Comparison of ENCODE assay signal across 10 cellular contexts in genomic region chr19:8525401-8525684, GRCh38. TPM values are rescaled to one million over a fixed set of nuclear protein-coding genes. Genes with fewer than 3 reads are reported as not detected.
DNase-seq lines count a peak whose midpoint lies in the region; ATAC-seq, FAIRE-seq and TF ChIP-seq lines count a peak whose summit lies in the region.
"Had no signal": no experiment of that assay in that cellular context is flagged by ENCODE, and none has a peak within 500 bp of the region (broad histone marks: within the 10 kb centered on the region; RNA-seq: fewer than 3 reads in every experiment).

No MANE protein-coding gene starts in this region.

- no peaks in the 10 kb centered on the region for H4K20me1 ChIP-seq in neural cell (ENCODE audit: insufficient read depth)

- no peak for TF ChIP-seq CTCF in A549 (IDR thresholded peaks at IDR 0.05)
- TF ChIP-seq CTCF in NB4 (IDR thresholded peaks at IDR 0.05; ENCODE audit: low read depth, low read length), result peak; percentile 56
- peak; percentile 74 for TF ChIP-seq CTCF in neural cell (IDR thresholded peaks at IDR 0.05; ENCODE audit: poor library complexity, severe bottlenecking)

- FAIRE-seq in A549 (lab: Jason Lieb, UNC), result no peak

- H3F3A ChIP-seq in neural cell (ENCODE audit: insufficient read depth, low read length, poor library complexity, severe bottlenecking), result no peaks in the 10 kb centered on the region

- no peak for TF ChIP-seq EP300 in A549 (IDR thresholded peaks at IDR 0.05)
- TF ChIP-seq EP300 in neural cell (conservative IDR thresholded peaks at IDR 0.05; ENCODE audit: poor library complexity, severe bottlenecking), result peak; percentile 41

- H3K36me3 ChIP-seq in neural cell (ENCODE audit: insufficient read depth, low read length), result no peaks in the 10 kb centered on the region

- peak; percentile 83 to 84 for ATAC-seq in A549
- no peak for ATAC-seq in GM18861 (IDR thresholded peaks at IDR 0.05; ENCODE audit: unreplicated experiment)
- no peak for ATAC-seq in GM19395 (IDR thresholded peaks at IDR 0.05; ENCODE audit: unreplicated experiment)
- ATAC-seq in HG03469 (IDR thresholded peaks at IDR 0.05; ENCODE audit: unreplicated experiment), result no peak
- no peak for ATAC-seq in stimulated activated naive CD8-positive, alpha-beta T cell treated with anti-CD3 and anti-CD28 coated beads, Interleukin-15, Interleukin-2, amounts not matched to agents 100 U/mL and 50 U/mL, for 24 hours

- no peaks in the 10 kb centered on the region for H3K27me3 ChIP-seq in neural cell (ENCODE audit: insufficient read depth, low read depth, low read length)

- DNase-seq in A549 (ENCODE audit: low read depth in 1 of 2, low spot score in 1 of 2) (no peak), NB4 (ENCODE audit: low read depth) (no peak), epithelial cell of prostate (ENCODE audit: low read depth, low spot score) (no peak)
- DNase-seq in stimulated activated naive CD8-positive, alpha-beta T cell treated with anti-CD3 and anti-CD28 coated beads, Interleukin-15, Interleukin-2, amounts not matched to agents 100 U/mL and 50 U/mL, for 24 hours, result no peak
- DNase-seq: activated CD4-positive, alpha-beta T cell treated with anti-CD3 and anti-CD28 coated beads, Interleukin-2, amount 10 ng/mL, durations not matched to agents 24 days and 14 days; CD8-positive, alpha-beta T cell had no signal

- H3K9me3 ChIP-seq in A549, result no peaks in the 10 kb centered on the region
- no peaks in the 10 kb centered on the region for H3K9me3 ChIP-seq in neural cell (ENCODE audit: low read length)

- TF ChIP-seq POLR2A in A549 (IDR thresholded peaks at IDR 0.05; ENCODE audit: low read length) (peak; percentile 28), NB4 (IDR thresholded peaks at IDR 0.05; ENCODE audit: extremely low read depth, insufficient read length) (no peak)

- H3K27ac ChIP-seq in A549 (peak overlapping the region; percentile 48 to 81), epithelial cell of prostate (peak overlapping the region; percentile 87), neural cell (ENCODE audit: low read length) (peak overlapping the region; percentile 90)

- no peaks in the 10 kb centered on the region for H3K79me2 ChIP-seq in neural cell (replicated peaks; ENCODE audit: insufficient read depth, low read length)

- POLR2A ChIA-PET in A549 (lab: Yijun Ruan, JAX), result interaction anchor here (2.7 kb wide), 1 partner anchor 12 kb away, joined by 39 read pairs; the partner anchor contains the start of gene ZNF414

- H3K4me3 ChIP-seq in A549 (peak overlapping the region; percentile 25), NB4 (ENCODE audit: low read depth, low read length) (no peak overlapping the region), neural cell (ENCODE audit: low read length) (peak overlapping the region; percentile 98)

- H3K9ac ChIP-seq in neural cell (ENCODE audit: low read length), result peak overlapping the region; percentile 70

- CTCF ChIA-PET in A549 (lab: Yijun Ruan, JAX), result interaction anchor here (1.1 to 3.3 kb wide), 4 partner anchors 9 to 55 kb away, joined by 4 to 17 read pairs (median 13); partner anchors contain the start of genes MYO1F and ZNF414

- no peaks in the 10 kb centered on the region for H3K9me2 ChIP-seq in neural cell (ENCODE audit: insufficient read depth, low read length)

- H2AFZ ChIP-seq in neural cell (ENCODE audit: low read depth, low read length), result peak overlapping the region; percentile 71

- WGBS in A549 (ENCODE audit: missing lambda C conversion rate), result 2% methylated on average over 15 of the region's 15 CpGs

- H3K4me1 ChIP-seq in A549, result peaks cover 4% of the 10 kb centered on the region; the same call in 1 of the 3 replicates

- H3K4me2 ChIP-seq in A549 (peak overlapping the region; percentile 64), neural cell (ENCODE audit: low read length) (peak overlapping the region; percentile 65)

- no peak for TF ChIP-seq RAD21 in A549 (conservative IDR thresholded peaks at IDR 0.05 in 1 of 2, IDR thresholded peaks at IDR 0.05 in 1 of 2)
- peak; percentile 40 for TF ChIP-seq RAD21 in neural cell (conservative IDR thresholded peaks at IDR 0.05)

TF ChIP-seq in A549, 52 proteins besides CTCF, POLR2A, EP300 and RAD21:
- TF ChIP-seq CHD2 (IDR thresholded peaks at IDR 0.05; ENCODE audit: low read length, partially characterized antibody) (no peak), PBX3 (IDR thresholded peaks at IDR 0.05) (peak; percentile 39; the same call in 1 of the 2 replicates), NPAS2 (CRISPR knock-in tag; IDR thresholded peaks at IDR 0.05; ENCODE audit: borderline replicate concordance) (no peak)

TF ChIP-seq in neural cell, 6 proteins besides CTCF, POLR2A, EP300 and RAD21:
- TF ChIP-seq SMC3 (conservative IDR thresholded peaks at IDR 0.05; ENCODE audit: poor library complexity) (peak; percentile 31), POLR2AphosphoS5 (IDR thresholded peaks at IDR 0.05) (peak; percentile 65), EZH2 (IDR thresholded peaks at IDR 0.05; ENCODE audit: borderline replicate concordance, insufficient read depth, low read length, poor library complexity, severe bottlenecking) (no peak)

RNA-seq across cellular contexts. Expression of gene ZNF414, which starts 11.4 kb away (rescaled TPM):
- 2.8 and 3.3 TPM in 2 replicates for polyA plus RNA-seq in A549 (2011; rRNA removed)
- polyA plus RNA-seq in A549 (2012; cell fraction: cytosol; rRNA removed), result 16.0 and 17.8 TPM in 2 replicates
- 23.4 and 38.8 TPM in 2 replicates for polyA plus RNA-seq in A549 (2012; cell fraction: nucleus; rRNA removed)
- 20.0 to 22.1 TPM (median 21.5 TPM) in 3 replicates for polyA plus RNA-seq in A549 (2017; fragmentation: RNase III; extraction: RNeasy Plus Mini Kit Qiagen cat#74134 plus additional on column Dnase treatment)
- polyA minus RNA-seq in A549 (2011; rRNA and poly(A)+ RNA removed), result 0.99 and 4.4 TPM in 2 replicates
- 3.4 and 13.4 TPM in 2 replicates for polyA plus RNA-seq in neural cell
- polyA minus RNA-seq in neural cell, result 6.1 and 6.8 TPM in 2 replicates

RNA-seq across cellular contexts. Expression of gene PRAM1, which starts 22.9 kb away (rescaled TPM):
- 0.07 TPM in 1 of 2 replicates, not detected in the other for polyA plus RNA-seq in A549 (2011; rRNA removed)
- 0.05 TPM in 2 replicates for polyA plus RNA-seq in A549 (2012; cell fraction: cytosol; rRNA removed)
- 0.49 and 0.56 TPM in 2 replicates for polyA plus RNA-seq in A549 (2012; cell fraction: nucleus; rRNA removed)
- 0.08 to 0.28 TPM (median 0.13 TPM) in 3 replicates for polyA plus RNA-seq in A549 (2017; fragmentation: RNase III; extraction: RNeasy Plus Mini Kit Qiagen cat#74134 plus additional on column Dnase treatment)
- not detected in 2 replicates for polyA minus RNA-seq in A549 (2011; rRNA and poly(A)+ RNA removed)
- polyA plus RNA-seq in neural cell, result 0.62 and 1.5 TPM in 2 replicates
- not detected in 2 replicates for polyA minus RNA-seq in neural cell

RNA-seq across cellular contexts. Expression of gene MYO1F, which starts 51.9 kb away (rescaled TPM):
- polyA plus RNA-seq in A549 (2011; rRNA removed) (0.37 and 0.95 TPM in 2 replicates), A549 (2017; fragmentation: RNase III; extraction: RNeasy Plus Mini Kit Qiagen cat#74134 plus additional on column Dnase treatment) (0.17 to 0.24 TPM (median 0.23 TPM) in 3 replicates), neural cell (0.40 TPM in 2 replicates)
- polyA plus RNA-seq in A549 (2012; cell fraction: cytosol; rRNA removed), result 0.45 TPM in 2 replicates
- polyA plus RNA-seq in A549 (2012; cell fraction: nucleus; rRNA removed), result 0.60 and 0.76 TPM in 2 replicates
- 1.2 and 1.9 TPM in 2 replicates for polyA minus RNA-seq in A549 (2011; rRNA and poly(A)+ RNA removed)
- polyA minus RNA-seq in neural cell, result 1.5 TPM in 1 of 2 replicates, not detected in the other

Comparison
In these comparisons a context has a peak if more than half of its experiments do, and no peak if none do; other contexts are left out.
1. ATAC-seq: peak in A549 (2 of 2); none in GM18861 (single experiment), GM19395 (single experiment), HG03469 (single experiment) and stimulated activated naive CD8-positive, alpha-beta T cell treated with anti-CD3 and anti-CD28 coated beads, Interleukin-15, Interleukin-2, amounts not matched to agents 100 U/mL and 50 U/mL, for 24 hours (single experiment).
2. Peak in every context shown above with its lines, with median percentiles within 50 percentile points of each other: H3K27ac ChIP-seq.